In genomic region chr9:116687762-116688160, GRCh38 we compare ENCODE assay signal across 8 cellular contexts. TPM values are rescaled to one million over a fixed set of nuclear protein-coding genes. Genes with fewer than 3 reads are reported as not detected.
DNase-seq lines count a peak whose midpoint lies in the region; ATAC-seq and TF ChIP-seq lines count a peak whose summit lies in the region.

No MANE protein-coding gene starts in this region.

- peaks cover 83% of the 10 kb centered on the region for H3K4me1 Mint-ChIP-seq in CD4-positive, alpha-beta T cell (ENCODE audit: low read depth)

- peak overlapping the region; percentile 94 for H3K27ac Mint-ChIP-seq in CD4-positive, alpha-beta T cell

- H3K36me3 Mint-ChIP-seq in CD4-positive, alpha-beta T cell (ENCODE audit: low read depth): peaks cover 9% of the 10 kb centered on the region

- CTCF ChIA-PET in CD4-positive, alpha-beta T cell (lab: Charles Lee): no interaction called here

- H3K4me1 ChIP-seq in adipocyte (ENCODE audit: control insufficient read depth, insufficient read depth, low read length): peaks cover 25% of the 10 kb centered on the region
- H3K4me1 ChIP-seq in iPS-15b (ENCODE audit: control insufficient read depth, insufficient read depth, low read length): peaks cover 5% of the 10 kb centered on the region
- peaks cover 9 to 65% (median 48%) of the 10 kb centered on the region in 6 donors for H3K4me1 ChIP-seq in spleen

- DNase-seq in CD4-positive, alpha-beta T cell: no peak
- DNase-seq in adipocyte (ENCODE audit: low read depth) (peak; percentile 40), spleen (no peak), erythroblast (lab: John Stamatoyannopoulos, UW) (no peak)

- ATAC-seq in CD4-positive, alpha-beta T cell (ENCODE audit: poor library complexity): peak; percentile 3
- ATAC-seq in HG03432 (IDR thresholded peaks at IDR 0.05; ENCODE audit: unreplicated experiment) (peak; percentile 1), HG03135 (IDR thresholded peaks at IDR 0.05; ENCODE audit: unreplicated experiment) (no peak), HG03442 (IDR thresholded peaks at IDR 0.05; ENCODE audit: unreplicated experiment) (no peak)

- peaks cover 5% of the 10 kb centered on the region for H3K36me3 ChIP-seq in adipocyte (ENCODE audit: control insufficient read depth, insufficient read depth, low read length, severe bottlenecking)
- no peaks in the 10 kb centered on the region for H3K36me3 ChIP-seq in iPS-15b (ENCODE audit: control insufficient read depth, insufficient read depth, low read length)
- H3K36me3 ChIP-seq in spleen: no peaks in the 10 kb centered on the region

- intact Hi-C loops in CD4-positive, alpha-beta T cell (cut with DNase I, micrococcal nuclease): no loop called here
- intact Hi-C loops in spleen (cut with DNase I; ENCODE audit: low total_unique reads): no loop called here

- TF ChIP-seq CTCF in CD4-positive, alpha-beta T cell (IDR thresholded peaks at IDR 0.05): no peak
- TF ChIP-seq CTCF in spleen (IDR thresholded peaks at IDR 0.05 in 8 of 11, conservative IDR thresholded peaks at IDR 0.05 in 3 of 11): no peak

- H3K27ac ChIP-seq in CD4-positive, alpha-beta T cell (ENCODE audit: low read depth, low read length): no peak overlapping the region
- H3K27ac ChIP-seq in spleen: peak overlapping the region in 5 of 8 donors; percentile 84 to 90 (median 88)

- POLR2A ChIA-PET in CD4-positive, alpha-beta T cell (lab: Charles Lee): interaction anchor here (1.1 kb wide), 1 partner anchor 22 kb away, joined by 3 read pairs; no protein-coding TSS in a partner anchor

- no peaks in the 10 kb centered on the region for H3K9me3 ChIP-seq in CD4-positive, alpha-beta T cell (ENCODE audit: control insufficient read depth, low read length)
- no peaks in the 10 kb centered on the region for H3K9me3 ChIP-seq in adipocyte (ENCODE audit: control insufficient read depth, low read length)
- H3K9me3 ChIP-seq in iPS-15b (ENCODE audit: control insufficient read depth, insufficient read depth, low read length): no peaks in the 10 kb centered on the region
- H3K9me3 ChIP-seq in spleen: peaks cover 0 to 13% (median 12%) of the 10 kb centered on the region in 8 donors

- no peaks in the 10 kb centered on the region for H3K9me3 Mint-ChIP-seq in CD4-positive, alpha-beta T cell

- 18 to 27% (median 24%) methylated on average over 7 of the region's 7 CpGs for WGBS in spleen, 5 donors

- no peaks in the 10 kb centered on the region for H3K27me3 Mint-ChIP-seq in CD4-positive, alpha-beta T cell

- TF ChIP-seq POLR2A in spleen (IDR thresholded peaks at IDR 0.05) (no peak), erythroblast (IDR thresholded peaks at IDR 0.05; ENCODE audit: low read length) (no peak)

- H3K4me3 Mint-ChIP-seq in CD4-positive, alpha-beta T cell: peak overlapping the region; percentile 99

- H3K4me3 ChIP-seq in adipocyte (ENCODE audit: low read length) (peak overlapping the region; percentile 98), iPS-15b (ENCODE audit: low read depth, low read length) (peak overlapping the region; percentile 72), spleen (peak overlapping the region; percentile 54 to 85 (median 64))

- peak overlapping the region; percentile 88 for H3K9ac ChIP-seq in adipocyte (ENCODE audit: low read length)
- H3K9ac ChIP-seq in iPS-15b (ENCODE audit: low read depth, low read length): peak overlapping the region; percentile 6

- no peaks in the 10 kb centered on the region for H3K27me3 ChIP-seq in CD4-positive, alpha-beta T cell (ENCODE audit: control insufficient read depth, insufficient read depth, low read length)
- no peaks in the 10 kb centered on the region for H3K27me3 ChIP-seq in adipocyte (replicated peaks; ENCODE audit: control insufficient read depth, insufficient read depth, low read length)
- H3K27me3 ChIP-seq in iPS-15b (ENCODE audit: control insufficient read depth, insufficient read depth, low read length): peaks cover 14% of the 10 kb centered on the region
- peaks cover 0 to 4% (median 0%) of the 10 kb centered on the region in 7 donors for H3K27me3 ChIP-seq in spleen (replicated peaks in 1 of 7)

RNA-seq across cellular contexts. Expression of gene TRIM32, which starts 0.7 kb away (rescaled TPM):
- 1 to 10 TPM; 4.4 to 5.8 TPM for total RNA-seq in CD4-positive, alpha-beta T cell
- total RNA-seq in spleen: 10 to 100 TPM; 15.9 to 22.1 (median 18.7) TPM
- 1 to 10 TPM; 3.1 to 4.5 (median 3.9) TPM for polyA plus RNA-seq in spleen

Comparison
In these comparisons a context has a peak if more than half of its experiments do, and no peak if none do; other contexts are left out.
1. ATAC-seq: peak in CD4-positive, alpha-beta T cell (single experiment) and HG03432 (single experiment); none in HG03135 (single experiment) and HG03442 (single experiment).
2. Peak in every context shown above with its lines, with median percentiles within 50 percentile points of each other: H3K4me3 ChIP-seq.